7 cellular contexts compared by ENCODE assay signal in the genomic region with DNA sequence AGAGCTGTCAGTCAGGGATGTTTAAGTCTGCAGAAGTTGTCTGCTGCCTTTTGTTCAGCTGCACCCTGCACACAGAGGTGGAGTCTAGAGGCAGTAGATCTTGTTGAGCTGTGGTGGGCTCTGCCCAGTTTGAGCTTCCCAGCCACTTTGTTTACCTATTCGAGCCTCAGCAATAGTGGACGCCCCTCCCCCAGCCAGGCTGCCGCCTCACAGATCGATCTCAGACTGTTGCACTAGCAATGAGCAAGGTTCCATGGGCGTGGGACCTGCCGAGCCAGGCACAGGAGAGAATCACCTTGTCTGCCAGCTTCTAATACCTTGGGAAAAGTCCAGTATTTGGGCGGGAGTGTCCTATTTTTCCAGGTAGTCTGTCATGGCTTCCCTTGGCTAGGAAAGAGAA.
"Had no signal": no experiment of that assay in that cellular context is flagged by ENCODE, and none has a peak within 500 bp of the region (broad histone marks: within the 10 kb centered on the region; RNA-seq: fewer than 3 reads in every experiment).

No MANE protein-coding gene starts in this region.

- H3K4me2 ChIP-seq: KMS-11 had no signal

- H3K4me3 ChIP-seq: K562 had no signal

- ATAC-seq: K562 had no signal

- H3K27ac ChIP-seq: HL-60, KMS-11 had no signal

- DNase-seq: IMR-90, KBM-7, KG1 had no signal

- FAIRE-seq: HTR-8/SVneo, K562 had no signal

- H3K9ac ChIP-seq: KMS-11 had no signal
